ENCODE assay signal across 24 cellular contexts in the genomic region with DNA sequence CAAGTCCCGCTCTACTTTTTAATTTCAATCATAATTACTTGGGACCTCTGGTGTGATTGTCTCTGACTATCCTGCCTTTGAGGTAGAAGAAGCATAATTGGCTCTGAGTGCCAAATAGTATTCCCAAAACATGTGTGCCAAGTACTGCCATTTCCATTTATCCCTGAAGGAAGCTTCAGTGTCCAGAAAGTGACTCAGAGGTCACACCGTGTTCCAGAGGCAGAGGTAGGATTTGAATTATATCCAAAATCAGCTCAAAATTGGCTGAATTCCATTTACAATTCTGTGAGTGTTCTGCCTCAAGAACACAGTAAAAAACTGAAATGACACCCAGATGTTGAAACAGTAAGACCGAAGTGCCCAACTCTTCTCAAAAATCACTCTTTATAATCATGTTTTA.
"Had no signal": no experiment of that assay in that cellular context is flagged by ENCODE, and none has a peak within 500 bp of the region (broad histone marks: within the 10 kb centered on the region; RNA-seq: fewer than 3 reads in every experiment).

No MANE protein-coding gene starts in this region.

- H3K4me3 Mint-ChIP-seq: dendritic cell treated with granulocyte-macrophage colony-stimulating factor and Interleukin-4, amounts not matched to agents 40 ng/mL and 50 ng/mL, for 4 days; effector memory CD8-positive, alpha-beta T cell; endodermal cell; mesothelial cell of epicardium had no signal

- H3K27ac ChIP-seq: colonic mucosa, epithelial cell of prostate, esophagus squamous epithelium, gastrocnemius medialis, heart right ventricle, left lung, lower lobe of right lung had no signal

- H3K27me3 ChIP-seq: colonic mucosa, esophagus squamous epithelium, gastrocnemius medialis, heart right ventricle, left lung had no signal

- H3K27me3 Mint-ChIP-seq: dendritic cell treated with granulocyte-macrophage colony-stimulating factor and Interleukin-4, amounts not matched to agents 40 ng/mL and 50 ng/mL, for 4 days had no signal

- H3K27ac Mint-ChIP-seq: dendritic cell treated with granulocyte-macrophage colony-stimulating factor and Interleukin-4, amounts not matched to agents 40 ng/mL and 50 ng/mL, for 4 days; effector memory CD8-positive, alpha-beta T cell; endodermal cell; mesothelial cell of epicardium had no signal

- H3K36me3 Mint-ChIP-seq: mesothelial cell of epicardium had no signal

- H3K9me3 Mint-ChIP-seq: effector memory CD8-positive, alpha-beta T cell had no signal

- H3K4me3 ChIP-seq: colonic mucosa, esophagus squamous epithelium, gastrocnemius medialis, heart right ventricle, left lung, lower lobe of right lung, mucosa of descending colon had no signal

- H3K9me3 ChIP-seq: colonic mucosa, esophagus squamous epithelium, gastrocnemius medialis, lower lobe of right lung had no signal

- H3K4me1 Mint-ChIP-seq: endodermal cell, mesothelial cell of epicardium had no signal

- DNase-seq: colonic mucosa; cortex of kidney; effector CD8-positive, alpha-beta T cell; effector memory CD8-positive, alpha-beta T cell; endodermal cell; erythroblast; esophagus squamous epithelium; foreskin fibroblast; foreskin melanocyte; gastrocnemius medialis; glutamatergic neuron; head of caudate nucleus; heart right ventricle; hippocampal formation; left cardiac atrium; left lung; left ventricle myocardium superior; lower lobe of right lung; mesenchymal stem cell; mucosa of descending colon had no signal

- ATAC-seq: effector memory CD8-positive, alpha-beta T cell; esophagus mucosa; gastrocnemius medialis; heart right ventricle; left cardiac atrium; left lung; left ventricle myocardium superior; lower lobe of right lung; mucosa of descending colon had no signal

- H3K36me3 ChIP-seq: colonic mucosa, esophagus squamous epithelium, gastrocnemius medialis, heart right ventricle, left lung, lower lobe of right lung had no signal

- H3K4me1 ChIP-seq: colonic mucosa, esophagus squamous epithelium, gastrocnemius medialis, heart right ventricle, left lung, lower lobe of right lung had no signal
